Comparison of ENCODE assay signal across 7 cellular contexts in genomic region chr12:111430418-111431353, GRCh38. TPM values are rescaled to one million over a fixed set of nuclear protein-coding genes. Genes with fewer than 3 reads are reported as not detected.
A peak's percentile ranks its signal among the peaks of the same experiment; 100 is the strongest.
DNase-seq lines count a peak whose midpoint lies in the region; ATAC-seq and TF ChIP-seq lines count a peak whose summit lies in the region.

No MANE protein-coding gene starts in this region.

- H3K4me1 Mint-ChIP-seq in activated T-cell treated with anti-CD3 and anti-CD28 coated beads, Interleukin-2, amount 50 U/mL, for 72 hours (ENCODE audit: low read depth) = peaks cover 89% of the 10 kb centered on the region
- peaks cover 98% of the 10 kb centered on the region for H3K4me1 Mint-ChIP-seq in stimulated activated naive CD8-positive, alpha-beta T cell treated with anti-CD3 and anti-CD28 coated beads, Interleukin-15, Interleukin-2, amounts not matched to agents 100 ng/mL and 50 ng/mL, for 24 hours (ENCODE audit: low read depth)

- H3K4me3 ChIP-seq in left lung = peak overlapping the region in 1 of 2 donors; percentile 6

- DNase-seq in KG1 (lab: John Stamatoyannopoulos, UW) = peak; percentile 41
- peak; percentile 74 to 77 for DNase-seq in activated T-cell treated with anti-CD3 and anti-CD28 coated beads, Interleukin-2, amount 50 U/mL, for 72 hours
- no peak for DNase-seq in left lung
- no peak for DNase-seq in ureter (ENCODE audit: low spot score)

- peaks cover 3 to 9% of the 10 kb centered on the region in 2 donors for H3K36me3 Mint-ChIP-seq in activated T-cell treated with anti-CD3 and anti-CD28 coated beads, Interleukin-2, amount 50 U/mL, for 72 hours (ENCODE audit: insufficient read depth in 2 of 2)
- peaks cover 54% of the 10 kb centered on the region for H3K36me3 Mint-ChIP-seq in stimulated activated naive CD8-positive, alpha-beta T cell treated with anti-CD3 and anti-CD28 coated beads, Interleukin-15, Interleukin-2, amounts not matched to agents 100 ng/mL and 50 ng/mL, for 24 hours (ENCODE audit: low read depth)

- H3K27me3 Mint-ChIP-seq in activated T-cell treated with anti-CD3 and anti-CD28 coated beads, Interleukin-2, amount 50 U/mL, for 72 hours (ENCODE audit: low read depth) = no peaks in the 10 kb centered on the region
- H3K27me3 Mint-ChIP-seq in stimulated activated naive CD8-positive, alpha-beta T cell treated with anti-CD3 and anti-CD28 coated beads, Interleukin-15, Interleukin-2, amounts not matched to agents 100 ng/mL and 50 ng/mL, for 24 hours = no peaks in the 10 kb centered on the region

- TF ChIP-seq CTCF in left lung (IDR thresholded peaks at IDR 0.05) = no peak

- H3K27me3 ChIP-seq in left lung = no peaks in the 10 kb centered on the region

- H3K27ac ChIP-seq in left lung = peak overlapping the region; percentile 64 to 69

- peak overlapping the region; percentile 78 to 79 for H3K4me3 Mint-ChIP-seq in activated T-cell treated with anti-CD3 and anti-CD28 coated beads, Interleukin-2, amount 50 U/mL, for 72 hours
- H3K4me3 Mint-ChIP-seq in stimulated activated naive CD8-positive, alpha-beta T cell treated with anti-CD3 and anti-CD28 coated beads, Interleukin-15, Interleukin-2, amounts not matched to agents 100 ng/mL and 50 ng/mL, for 24 hours = peak overlapping the region; percentile 87

- no peaks in the 10 kb centered on the region for H3K9me3 ChIP-seq in left lung

- no peaks in the 10 kb centered on the region for H3K36me3 ChIP-seq in left lung

- intact Hi-C loops in left lung (cut with DNase I) = no loop called here

- H3K4me1 ChIP-seq in left lung = peaks cover 45 to 100% of the 10 kb centered on the region in 2 donors

- peak overlapping the region; percentile 86 for H3K27ac Mint-ChIP-seq in activated T-cell treated with anti-CD3 and anti-CD28 coated beads, Interleukin-2, amount 50 U/mL, for 72 hours
- peak overlapping the region; percentile 99 for H3K27ac Mint-ChIP-seq in stimulated activated naive CD8-positive, alpha-beta T cell treated with anti-CD3 and anti-CD28 coated beads, Interleukin-15, Interleukin-2, amounts not matched to agents 100 ng/mL and 50 ng/mL, for 24 hours

- no peaks in the 10 kb centered on the region for H3K9me3 Mint-ChIP-seq in activated T-cell treated with anti-CD3 and anti-CD28 coated beads, Interleukin-2, amount 50 U/mL, for 72 hours
- no peaks in the 10 kb centered on the region for H3K9me3 Mint-ChIP-seq in stimulated activated naive CD8-positive, alpha-beta T cell treated with anti-CD3 and anti-CD28 coated beads, Interleukin-15, Interleukin-2, amounts not matched to agents 100 ng/mL and 50 ng/mL, for 24 hours

- ATAC-seq in activated T-cell treated with anti-CD3 and anti-CD28 coated beads, Interleukin-2, amount 50 U/mL, for 72 hours (replicated peaks in 1 of 2) = peak; percentile 18 to 35
- ATAC-seq in left lung (no peak), GM18498 (IDR thresholded peaks at IDR 0.05; ENCODE audit: unreplicated experiment) (no peak), HG02973 (IDR thresholded peaks at IDR 0.05; ENCODE audit: unreplicated experiment) (no peak)

RNA-seq across cellular contexts. Expression of gene SH2B3, which starts 25.0 kb away (rescaled TPM):
- 10 to 100 TPM; 33.3 to 37.4 TPM for total RNA-seq in activated T-cell treated with anti-CD3 and anti-CD28 coated beads, Interleukin-2, amount 50 U/mL, for 72 hours
- 10 to 100 TPM; 26.9 to 42.0 TPM for total RNA-seq in left lung
- 20.4 TPM for total RNA-seq in ureter

Comparison
In these comparisons a context has a peak if more than half of its experiments do, and no peak if none do; other contexts are left out.
1. DNase-seq: peak in KG1 (single experiment) and activated T-cell treated with anti-CD3 and anti-CD28 coated beads, Interleukin-2, amount 50 U/mL, for 72 hours (2 of 2); none in left lung (0 of 2) and ureter (single experiment).
2. ATAC-seq: peak in activated T-cell treated with anti-CD3 and anti-CD28 coated beads, Interleukin-2, amount 50 U/mL, for 72 hours (2 of 2); none in left lung (single experiment), GM18498 (single experiment) and HG02973 (single experiment).